27 cellular contexts compared by ENCODE assay signal in genomic region chr7:69994907-69995542, GRCh38.
A peak's percentile ranks its signal among the peaks of the same experiment; 100 is the strongest.
DNase-seq lines count a peak whose midpoint lies in the region; ATAC-seq, FAIRE-seq and TF ChIP-seq lines count a peak whose summit lies in the region.
"Had no signal": no experiment of that assay in that cellular context is flagged by ENCODE, and none has a peak within 500 bp of the region (broad histone marks: within the 10 kb centered on the region; RNA-seq: fewer than 3 reads in every experiment).

No MANE protein-coding gene starts in this region.

- no peaks in the 10 kb centered on the region for H3K4me1 Mint-ChIP-seq in activated CD4-positive, alpha-beta memory T cell treated with anti-CD3 and anti-CD28 coated beads for 36 hours (ENCODE audit: low read depth)
- H3K4me1 Mint-ChIP-seq: activated CD4-positive, alpha-beta memory T cell treated with anti-CD3 and anti-CD28 coated beads, Interleukin-2, amount 10 ng/mL, durations not matched to agents 7 days and 5 days; activated naive CD8-positive, alpha-beta T cell treated with anti-CD3 and anti-CD28 coated beads, Interleukin-2, amount 50 U/mL, for 24 hours had no signal

- no TSS peak for BruUV-seq in HepG2 (replicated peaks; lab: Mats Ljungman, UMichigan)

- H3K9me3 ChIP-seq in right lobe of liver, result no peaks in the 10 kb centered on the region
- no peaks in the 10 kb centered on the region for H3K9me3 ChIP-seq in HepG2 (ENCODE audit: low read length)
- H3K9me3 ChIP-seq: BE2C, lower lobe of right lung, spleen had no signal

- H3K27me3 Mint-ChIP-seq in activated CD4-positive, alpha-beta memory T cell treated with anti-CD3 and anti-CD28 coated beads for 36 hours, result no peaks in the 10 kb centered on the region
- H3K27me3 Mint-ChIP-seq: activated CD4-positive, alpha-beta memory T cell treated with anti-CD3 and anti-CD28 coated beads, Interleukin-2, amount 10 ng/mL, durations not matched to agents 7 days and 5 days; activated naive CD8-positive, alpha-beta T cell treated with anti-CD3 and anti-CD28 coated beads, Interleukin-2, amount 50 U/mL, for 24 hours; brain; stimulated activated memory B cell treated with anti-CD40 and anti-IgM and Interleukin-4, amounts not matched to agents 10 μg/mL and 1 μg/mL and 100 μg/mL, for 72 hours had no signal

- TF ChIP-seq RAD21 in HepG2 (CRISPR knock-in tag; IDR thresholded peaks at IDR 0.05), result no peak

- intact Hi-C loops in right lobe of liver (cut with DNase I), result no loop called here
- intact Hi-C loops in HepG2 (cut with micrococcal nuclease; ENCODE audit: unreplicated experiment), result no loop called here
- intact Hi-C loops in activated CD4-positive, alpha-beta memory T cell treated with anti-CD3 and anti-CD28 coated beads for 36 hours (cut with micrococcal nuclease), result no loop called here
- intact Hi-C loops in cardiac septum (cut with DNase I), result no loop called here

- no peak overlapping the region for H2AFZ ChIP-seq in HepG2 (ENCODE audit: low read length)

- no peaks in the 10 kb centered on the region for H3K4me1 ChIP-seq in right lobe of liver
- H3K4me1 ChIP-seq in HepG2 (ENCODE audit: insufficient read depth, low read length), result no peaks in the 10 kb centered on the region
- H3K4me1 ChIP-seq: BE2C, lower lobe of right lung, spleen had no signal

- no peak overlapping the region for H3K27ac Mint-ChIP-seq in activated CD4-positive, alpha-beta memory T cell treated with anti-CD3 and anti-CD28 coated beads for 36 hours
- H3K27ac Mint-ChIP-seq: activated CD4-positive, alpha-beta memory T cell treated with anti-CD3 and anti-CD28 coated beads, Interleukin-2, amount 10 ng/mL, durations not matched to agents 7 days and 5 days; activated naive CD8-positive, alpha-beta T cell treated with anti-CD3 and anti-CD28 coated beads, Interleukin-2, amount 50 U/mL, for 24 hours; stimulated activated memory B cell treated with anti-CD40 and anti-IgM and Interleukin-4, amounts not matched to agents 10 μg/mL and 1 μg/mL and 100 μg/mL, for 72 hours had no signal

- TF ChIP-seq POLR2A in right lobe of liver (IDR thresholded peaks at IDR 0.05), result no peak
- TF ChIP-seq POLR2A in HepG2 (IDR thresholded peaks at IDR 0.05; ENCODE audit: insufficient read depth in 1 of 2, low read depth in 2 of 2, low read length in 2 of 2), result no peak

- no peak overlapping the region for H3K9ac ChIP-seq in HepG2 (ENCODE audit: insufficient read depth, low read depth, low read length)

- H3K27ac ChIP-seq in right lobe of liver (no peak overlapping the region), HepG2 (ENCODE audit: extremely low read length, insufficient read depth, low read length) (no peak overlapping the region)
- H3K27ac ChIP-seq: epithelial cell of prostate, lower lobe of right lung, spleen had no signal

- H3K79me2 ChIP-seq in HepG2 (ENCODE audit: insufficient read depth, low read length), result no peaks in the 10 kb centered on the region

- FAIRE-seq in HepG2 (lab: Jason Lieb, UNC), result no peak

- H3K4me3 ChIP-seq in right lobe of liver (no peak overlapping the region), HepG2 (replicated peaks in 1 of 3; ENCODE audit: insufficient read depth in 1 of 3, low read depth in 2 of 3, low read length in 3 of 3) (no peak overlapping the region)
- H3K4me3 ChIP-seq: lower lobe of right lung, spleen had no signal

- no peaks in the 10 kb centered on the region for H4K20me1 ChIP-seq in HepG2 (ENCODE audit: insufficient read depth, low read length)

- DNase-seq in right lobe of liver, result no peak
- no peak for DNase-seq in HepG2 (ENCODE audit: low spot score)
- DNase-seq in NCI-H2196 (lab: John Stamatoyannopoulos, UW; ENCODE audit: unreplicated experiment), result peak; percentile 60
- DNase-seq in cerebellar cortex (ENCODE audit: low spot score), result peak; percentile 8
- no peak for DNase-seq in activated CD4-positive, alpha-beta memory T cell treated with anti-CD3 and anti-CD28 coated beads for 36 hours
- no peak for DNase-seq in NCI-H526 (lab: John Stamatoyannopoulos, UW)
- no peak for DNase-seq in cardiac septum (ENCODE audit: low spot score)
- DNase-seq: activated CD4-positive, alpha-beta memory T cell treated with anti-CD3 and anti-CD28 coated beads, Interleukin-2, amount 10 ng/mL, durations not matched to agents 7 days and 5 days; activated effector memory CD4-positive, alpha-beta T cell treated with Interleukin-2 at 50 U/mL for 16 hours; activated naive CD8-positive, alpha-beta T cell treated with anti-CD3 and anti-CD28 coated beads, Interleukin-2, amount 50 U/mL, for 24 hours; activated T-cell treated with anti-CD3 and anti-CD28 coated beads for 4 hours; BE2C; DND-41; effector CD4-positive, alpha-beta T cell; GOT3; head of caudate nucleus; lower lobe of right lung; NCI-H1048; NCI-H446; SHP77 treated with DMSO at 0.1 percent for 48 hours; spleen; stimulated activated CD4-positive, alpha-beta T cell treated with anti-CD3 and anti-CD28 coated beads, Interleukin-4, amount 100 ng/mL, for 1 hour had no signal

- no peaks in the 10 kb centered on the region for H3K36me3 ChIP-seq in right lobe of liver
- no peaks in the 10 kb centered on the region for H3K36me3 ChIP-seq in HepG2 (replicated peaks in 1 of 2; ENCODE audit: control insufficient read depth in 1 of 2, insufficient read depth in 2 of 2, low read length in 2 of 2)
- H3K36me3 ChIP-seq: BE2C, lower lobe of right lung, spleen had no signal

- 61% methylated on average over 7 of the region's 7 CpGs for WGBS in right lobe of liver (ENCODE audit: insufficient coverage, low coverage, low lambda C conversion rate, missing lambda C conversion rate)
- 26% methylated on average over 7 of the region's 7 CpGs for WGBS in HepG2 (ENCODE audit: low lambda C conversion rate)

- peaks cover 5% of the 10 kb centered on the region for H3K9me3 Mint-ChIP-seq in activated CD4-positive, alpha-beta memory T cell treated with anti-CD3 and anti-CD28 coated beads for 36 hours
- H3K9me3 Mint-ChIP-seq: activated CD4-positive, alpha-beta memory T cell treated with anti-CD3 and anti-CD28 coated beads, Interleukin-2, amount 10 ng/mL, durations not matched to agents 7 days and 5 days; activated naive CD8-positive, alpha-beta T cell treated with anti-CD3 and anti-CD28 coated beads, Interleukin-2, amount 50 U/mL, for 24 hours; brain; stimulated activated memory B cell treated with anti-CD40 and anti-IgM and Interleukin-4, amounts not matched to agents 10 μg/mL and 1 μg/mL and 100 μg/mL, for 72 hours had no signal

- TF ChIP-seq CTCF in right lobe of liver (IDR thresholded peaks at IDR 0.05), result no peak
- TF ChIP-seq CTCF in HepG2 (CRISPR knock-in tag; IDR thresholded peaks at IDR 0.05), result no peak

- H3K4me2 ChIP-seq in HepG2 (ENCODE audit: low read depth, low read length), result no peak overlapping the region

- TF ChIP-seq EP300 in HepG2 (IDR thresholded peaks at IDR 0.05; ENCODE audit: low read depth in 2 of 2, low read length in 2 of 2) (no peak), HepG2 (CRISPR knock-in tag; IDR thresholded peaks at IDR 0.05; ENCODE audit: borderline replicate concordance) (no peak)

- no peak overlapping the region for H3K4me3 Mint-ChIP-seq in activated CD4-positive, alpha-beta memory T cell treated with anti-CD3 and anti-CD28 coated beads for 36 hours
- H3K4me3 Mint-ChIP-seq: activated CD4-positive, alpha-beta memory T cell treated with anti-CD3 and anti-CD28 coated beads, Interleukin-2, amount 10 ng/mL, durations not matched to agents 7 days and 5 days; activated naive CD8-positive, alpha-beta T cell treated with anti-CD3 and anti-CD28 coated beads, Interleukin-2, amount 50 U/mL, for 24 hours; brain; stimulated activated memory B cell treated with anti-CD40 and anti-IgM and Interleukin-4, amounts not matched to agents 10 μg/mL and 1 μg/mL and 100 μg/mL, for 72 hours had no signal

- no peaks in the 10 kb centered on the region for H3K27me3 ChIP-seq in right lobe of liver
- H3K27me3 ChIP-seq in HepG2 (ENCODE audit: control insufficient read depth in 1 of 2, insufficient read depth in 2 of 2, low read length in 2 of 2), result no peaks in the 10 kb centered on the region
- H3K27me3 ChIP-seq: BE2C, spleen had no signal

- CTCF ChIA-PET in HepG2 (lab: Yijun Ruan, JAX; ENCODE audit: low intra/inter-chr PET ratio, low total read pairs), result no interaction called here
- CTCF ChIA-PET in activated CD4-positive, alpha-beta memory T cell treated with anti-CD3 and anti-CD28 coated beads for 36 hours (lab: Charles Lee), result no interaction called here

- in situ Hi-C loops in HepG2 (cut with HindIII; ENCODE audit: extremely low pct_ligation_motif_present, low pct_unique_long_range_greater_than_20kb), result no loop called here

- H3K36me3 Mint-ChIP-seq in activated CD4-positive, alpha-beta memory T cell treated with anti-CD3 and anti-CD28 coated beads for 36 hours, result no peaks in the 10 kb centered on the region
- H3K36me3 Mint-ChIP-seq: brain; stimulated activated memory B cell treated with anti-CD40 and anti-IgM and Interleukin-4, amounts not matched to agents 10 μg/mL and 1 μg/mL and 100 μg/mL, for 72 hours had no signal

- ATAC-seq in right lobe of liver, result peak; percentile 52 to 75 (median 64)
- ATAC-seq in HepG2, result no peak
- no peak for ATAC-seq in HG03442 (IDR thresholded peaks at IDR 0.05; ENCODE audit: unreplicated experiment)
- ATAC-seq: activated naive CD8-positive, alpha-beta T cell treated with anti-CD3 and anti-CD28 coated beads, Interleukin-2, amount 50 U/mL, for 24 hours; lower lobe of right lung; Panc1; stimulated activated memory B cell treated with anti-CD40 and anti-IgM and Interleukin-4, amounts not matched to agents 10 μg/mL and 1 μg/mL and 100 μg/mL, for 72 hours had no signal

- POLR2A ChIA-PET in HepG2 (lab: Yijun Ruan, JAX), result no interaction called here
- POLR2A ChIA-PET in activated CD4-positive, alpha-beta memory T cell treated with anti-CD3 and anti-CD28 coated beads for 36 hours (lab: Charles Lee), result no interaction called here

TF ChIP-seq in HepG2, 621 proteins besides CTCF, POLR2A, EP300 and RAD21:
- TF ChIP-seq ZNF839 (CRISPR knock-in tag; IDR thresholded peaks at IDR 0.05; ENCODE audit: borderline replicate concordance) (no peak), ZNF777 (CRISPR knock-in tag; IDR thresholded peaks at IDR 0.05) (no peak), SIX4 (CRISPR knock-in tag; IDR thresholded peaks at IDR 0.05) (no peak)
- TF ChIP-seq, protein P1, sequence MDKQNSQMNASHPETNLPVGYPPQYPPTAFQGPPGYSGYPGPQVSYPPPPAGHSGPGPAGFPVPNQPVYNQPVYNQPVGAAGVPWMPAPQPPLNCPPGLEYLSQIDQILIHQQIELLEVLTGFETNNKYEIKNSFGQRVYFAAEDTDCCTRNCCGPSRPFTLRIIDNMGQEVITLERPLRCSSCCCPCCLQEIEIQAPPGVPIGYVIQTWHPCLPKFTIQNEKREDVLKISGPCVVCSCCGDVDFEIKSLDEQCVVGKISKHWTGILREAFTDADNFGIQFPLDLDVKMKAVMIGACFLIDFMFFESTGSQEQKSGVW (CRISPR knock-in tag; IDR thresholded peaks at IDR 0.05; ENCODE audit: borderline replicate concordance), result no peak

Comparison
In these comparisons a context has a peak if more than half of its experiments do, and no peak if none do; other contexts are left out.
1. ATAC-seq: peak in right lobe of liver (4 of 4); none in HepG2 (single experiment) and HG03442 (single experiment).
2. DNase-seq: peak in NCI-H2196 (single experiment) and cerebellar cortex (single experiment); none in right lobe of liver (0 of 3), HepG2 (single experiment), activated CD4-positive, alpha-beta memory T cell treated with anti-CD3 and anti-CD28 coated beads for 36 hours (single experiment), NCI-H526 (0 of 2) and cardiac septum (single experiment).